In genomic region chr1:91730781-91731732, GRCh38 we compare ENCODE assay signal across 10 cellular contexts.
DNase-seq lines count a peak whose midpoint lies in the region; ATAC-seq, FAIRE-seq and TF ChIP-seq lines count a peak whose summit lies in the region.
"Had no signal": no experiment of that assay in that cellular context is flagged by ENCODE, and none has a peak within 500 bp of the region (broad histone marks: within the 10 kb centered on the region; RNA-seq: fewer than 3 reads in every experiment).

No MANE protein-coding gene starts in this region.

- CTCF ChIA-PET in activated CD4-positive, alpha-beta T cell treated with anti-CD3 and anti-CD28 coated beads, Interleukin-2, amount 10 ng/mL, durations not matched to agents 7 days and 5 days (lab: Charles Lee): interaction anchor here (0.6 to 1.2 kb wide), 2 partner anchors 12 to 18 kb away, joined by 3 read pairs; no protein-coding TSS in a partner anchor

- TF ChIP-seq CTCF in kidney (IDR thresholded peaks at IDR 0.05; ENCODE audit: borderline replicate concordance, extremely low read depth, insufficient read depth): no peak

- no peak for FAIRE-seq in kidney (lab: Jason Lieb, UNC)

- POLR2A ChIA-PET in activated CD4-positive, alpha-beta T cell treated with anti-CD3 and anti-CD28 coated beads, Interleukin-2, amount 10 ng/mL, durations not matched to agents 7 days and 5 days (lab: Charles Lee): interaction anchor here (0.5 to 0.8 kb wide), 2 partner anchors 24 to 58 kb away, joined by 3 read pairs; no protein-coding TSS in a partner anchor

- intact Hi-C loops in kidney (cut with DNase I): no loop called here

- peak; percentile 66 for DNase-seq in activated CD4-positive, alpha-beta T cell treated with anti-CD3 and anti-CD28 coated beads for 48 hours
- DNase-seq in activated CD4-positive, alpha-beta T cell treated with anti-CD3 and anti-CD28 coated beads, Interleukin-2, amount 10 ng/mL, durations not matched to agents 7 days and 5 days: no peak
- DNase-seq in kidney: peak; percentile 84
- DNase-seq in COLO829 (ENCODE audit: low spot score): no peak
- no peak for DNase-seq in NCI-H187 treated with DMSO at 0.1 percent for 48 hours (lab: John Stamatoyannopoulos, UW)
- no peak for DNase-seq in HUDEP-2 (lab: John Stamatoyannopoulos, UW; ENCODE audit: unreplicated experiment in 76 of 76)

- H3K4me1 ChIP-seq in kidney (ENCODE audit: control insufficient read depth in 1 of 2, insufficient read depth in 1 of 2, low read depth in 1 of 2, low read length in 2 of 2): peaks cover 9 to 15% of the 10 kb centered on the region in 2 donors
- peaks cover 3% of the 10 kb centered on the region for H3K4me1 ChIP-seq in thymus (ENCODE audit: control insufficient read depth, insufficient read depth, low read length)

- H3K36me3 ChIP-seq in kidney (ENCODE audit: control insufficient read depth in 1 of 2, insufficient read depth in 2 of 2, low read length in 2 of 2): peaks cover 0 to 11% of the 10 kb centered on the region in 2 donors
- H3K36me3 ChIP-seq in thymus (ENCODE audit: control insufficient read depth, insufficient read depth): no peaks in the 10 kb centered on the region

- H3K27me3 ChIP-seq in thymus (ENCODE audit: control insufficient read depth, insufficient read depth): no peaks in the 10 kb centered on the region

- H3K4me3 ChIP-seq in kidney (ENCODE audit: low read length in 2 of 2) (no peak overlapping the region), thymus (ENCODE audit: low read length) (no peak overlapping the region)

- no peak overlapping the region for H3K27ac Mint-ChIP-seq in activated CD4-positive, alpha-beta T cell treated with anti-CD3 and anti-CD28 coated beads, Interleukin-2, amount 10 ng/mL, durations not matched to agents 7 days and 5 days
- H3K27ac Mint-ChIP-seq in activated T-helper 17 cell treated with anti-CD3 and anti-CD28 coated beads, Interleukin-2, amount 50 U/mL, for 72 hours: peak overlapping the region; percentile 57
- H3K27ac Mint-ChIP-seq: B cell; dendritic cell treated with granulocyte-macrophage colony-stimulating factor and Interleukin-4, amounts not matched to agents 40 ng/mL and 50 ng/mL, for 4 days had no signal

- H3K27ac ChIP-seq in kidney (ENCODE audit: low read depth in 2 of 2, low read length in 2 of 2) (no peak overlapping the region), thymus (ENCODE audit: low read depth) (peak overlapping the region; percentile 70)

- peak; percentile 68 for ATAC-seq in activated T-helper 17 cell treated with anti-CD3 and anti-CD28 coated beads, Interleukin-2, amount 50 U/mL, for 72 hours (replicated peaks)

- no peak overlapping the region for H3K4me3 Mint-ChIP-seq in activated CD4-positive, alpha-beta T cell treated with anti-CD3 and anti-CD28 coated beads, Interleukin-2, amount 10 ng/mL, durations not matched to agents 7 days and 5 days
- H3K4me3 Mint-ChIP-seq in activated T-helper 17 cell treated with anti-CD3 and anti-CD28 coated beads, Interleukin-2, amount 50 U/mL, for 72 hours: peak overlapping the region; percentile 64
- H3K4me3 Mint-ChIP-seq: B cell; dendritic cell treated with granulocyte-macrophage colony-stimulating factor and Interleukin-4, amounts not matched to agents 40 ng/mL and 50 ng/mL, for 4 days had no signal

- WGBS in thymus: 92% methylated on average over 15 of the region's 15 CpGs

- no peaks in the 10 kb centered on the region for H3K9me3 Mint-ChIP-seq in activated CD4-positive, alpha-beta T cell treated with anti-CD3 and anti-CD28 coated beads, Interleukin-2, amount 10 ng/mL, durations not matched to agents 7 days and 5 days
- no peaks in the 10 kb centered on the region for H3K9me3 Mint-ChIP-seq in activated T-helper 17 cell treated with anti-CD3 and anti-CD28 coated beads, Interleukin-2, amount 50 U/mL, for 72 hours
- H3K9me3 Mint-ChIP-seq: dendritic cell treated with granulocyte-macrophage colony-stimulating factor and Interleukin-4, amounts not matched to agents 40 ng/mL and 50 ng/mL, for 4 days had no signal

- H3K4me1 Mint-ChIP-seq in activated CD4-positive, alpha-beta T cell treated with anti-CD3 and anti-CD28 coated beads, Interleukin-2, amount 10 ng/mL, durations not matched to agents 7 days and 5 days: peaks cover 40% of the 10 kb centered on the region
- H3K4me1 Mint-ChIP-seq in activated T-helper 17 cell treated with anti-CD3 and anti-CD28 coated beads, Interleukin-2, amount 50 U/mL, for 72 hours: peaks cover 34% of the 10 kb centered on the region

- H3K36me3 Mint-ChIP-seq in activated CD4-positive, alpha-beta T cell treated with anti-CD3 and anti-CD28 coated beads, Interleukin-2, amount 10 ng/mL, durations not matched to agents 7 days and 5 days (ENCODE audit: low read depth): peaks cover 35% of the 10 kb centered on the region
- peaks cover 32% of the 10 kb centered on the region for H3K36me3 Mint-ChIP-seq in activated T-helper 17 cell treated with anti-CD3 and anti-CD28 coated beads, Interleukin-2, amount 50 U/mL, for 72 hours (ENCODE audit: low read depth)

- H3K9me3 ChIP-seq in kidney (ENCODE audit: control insufficient read depth in 1 of 2, low read length in 2 of 2): no peaks in the 10 kb centered on the region
- H3K9me3 ChIP-seq in thymus (ENCODE audit: control insufficient read depth): no peaks in the 10 kb centered on the region

- no peak overlapping the region for H3K9ac ChIP-seq in kidney (ENCODE audit: low read length in 2 of 2)

- H3K27me3 Mint-ChIP-seq in activated CD4-positive, alpha-beta T cell treated with anti-CD3 and anti-CD28 coated beads, Interleukin-2, amount 10 ng/mL, durations not matched to agents 7 days and 5 days: no peaks in the 10 kb centered on the region
- no peaks in the 10 kb centered on the region for H3K27me3 Mint-ChIP-seq in activated T-helper 17 cell treated with anti-CD3 and anti-CD28 coated beads, Interleukin-2, amount 50 U/mL, for 72 hours

Comparison
In these comparisons a context has a peak if more than half of its experiments do, and no peak if none do; other contexts are left out.
1. DNase-seq: peak in activated CD4-positive, alpha-beta T cell treated with anti-CD3 and anti-CD28 coated beads for 48 hours (single experiment) and kidney (single experiment); none in activated CD4-positive, alpha-beta T cell treated with anti-CD3 and anti-CD28 coated beads, Interleukin-2, amount 10 ng/mL, durations not matched to agents 7 days and 5 days (single experiment), COLO829 (single experiment), NCI-H187 treated with DMSO at 0.1 percent for 48 hours (single experiment) and HUDEP-2 (0 of 76).